Comparison of ENCODE assay signal across 22 cellular contexts in genomic region chr17:29242790-29243189, GRCh38. TPM values are rescaled to one million over a fixed set of nuclear protein-coding genes. Genes with fewer than 3 reads are reported as not detected.
DNase-seq lines count a peak whose midpoint lies in the region; ATAC-seq, FAIRE-seq and TF ChIP-seq lines count a peak whose summit lies in the region.
"Had no signal": no experiment of that assay in that cellular context is flagged by ENCODE, and none has a peak within 500 bp of the region (broad histone marks: within the 10 kb centered on the region; RNA-seq: fewer than 3 reads in every experiment).

No MANE protein-coding gene starts in this region.

- POLR2A ChIA-PET in HepG2 (lab: Yijun Ruan, JAX) (interaction anchor here (1.4 kb wide), 1 partner anchor 9 kb away, joined by 4 read pairs; no protein-coding TSS in a partner anchor), GM12878 (lab: Charles Lee) (no interaction called here)

- no peak for ATAC-seq in HepG2
- ATAC-seq in right lobe of liver, result no peak
- ATAC-seq in GM12878, result no peak

- SMC1A ChIA-PET in GM12878 (lab: Charles Lee; ENCODE audit: uncharacterized antibody, unreplicated experiment), result interaction anchor here (0.7 to 3.6 kb wide), 7 partner anchors 8 to 119 kb away, joined by 3 to 8 read pairs (median 7); no protein-coding TSS in a partner anchor

- CTCF ChIA-PET in HepG2 (lab: Yijun Ruan, JAX; ENCODE audit: low intra/inter-chr PET ratio, low total read pairs) (no interaction called here), GM12878 (lab: Yijun Ruan, JAX) (interaction anchor here (0.6 to 3.0 kb wide), 8 partner anchors 9 to 293 kb away, joined by 3 to 26 read pairs (median 3); no protein-coding TSS in a partner anchor)

- DNase-seq in HepG2 (ENCODE audit: low spot score) (no peak), right lobe of liver (no peak), GM12878 (ENCODE audit: low read depth, low spot score) (no peak), islet precursor cell (peak; percentile 23), NCI-H345 treated with DMSO at 0.1 percent for 48 hours (lab: John Stamatoyannopoulos, UW; ENCODE audit: unreplicated experiment) (no peak), SIG-M5 (lab: John Stamatoyannopoulos, UW) (no peak)
- no peak for DNase-seq in activated naive CD8-positive, alpha-beta T cell treated with anti-CD3 and anti-CD28 coated beads for 36 hours
- DNase-seq: ACHN; BE2C; Caco-2; CD4-positive, alpha-beta T cell; GOT3; H9; KG1 had no signal

- FAIRE-seq in HepG2 (lab: Jason Lieb, UNC), result no peak
- no peak for FAIRE-seq in GM12878 (lab: Jason Lieb, UNC)
- FAIRE-seq: D721Med, G401.6, GM12892 had no signal

- no peak overlapping the region for H3K27ac ChIP-seq in HepG2 (ENCODE audit: extremely low read length, insufficient read depth, low read length)
- H3K27ac ChIP-seq in right lobe of liver, result no peak overlapping the region
- no peak overlapping the region for H3K27ac ChIP-seq in GM12878 (ENCODE audit: control insufficient read depth, insufficient read depth)
- H3K27ac ChIP-seq: C4-2B, HL-60 had no signal

- no peak overlapping the region for H3K4me3 Mint-ChIP-seq in activated naive CD8-positive, alpha-beta T cell treated with anti-CD3 and anti-CD28 coated beads for 36 hours
- H3K4me3 Mint-ChIP-seq: CD4-positive, alpha-beta T cell; IgD-negative memory B cell had no signal

- BruUV-seq in HepG2 (replicated peaks; lab: Mats Ljungman, UMichigan) (no TSS peak), GM12878 (replicated peaks; lab: Mats Ljungman, UMichigan) (no TSS peak)

- H3K4me3 ChIP-seq in HepG2 (replicated peaks in 1 of 3; ENCODE audit: insufficient read depth in 1 of 3, low read depth in 2 of 3, low read length in 3 of 3) (no peak overlapping the region), right lobe of liver (no peak overlapping the region), GM12878 (no peak overlapping the region)

- no peaks in the 10 kb centered on the region for H3K9me3 ChIP-seq in HepG2 (ENCODE audit: low read length)
- H3K9me3 ChIP-seq in right lobe of liver, result no peaks in the 10 kb centered on the region
- H3K9me3 ChIP-seq in GM12878 (replicated peaks; ENCODE audit: control insufficient read depth, insufficient read depth, low read length), result no peaks in the 10 kb centered on the region
- H3K9me3 ChIP-seq: BE2C, Caco-2 had no signal

- H3K27ac Mint-ChIP-seq in activated naive CD8-positive, alpha-beta T cell treated with anti-CD3 and anti-CD28 coated beads for 36 hours, result no peak overlapping the region
- H3K27ac Mint-ChIP-seq: CD4-positive, alpha-beta T cell; H9; IgD-negative memory B cell had no signal

- TF ChIP-seq CTCF in HepG2 (CRISPR knock-in tag; IDR thresholded peaks at IDR 0.05), result no peak
- no peak for TF ChIP-seq CTCF in right lobe of liver (IDR thresholded peaks at IDR 0.05)
- TF ChIP-seq CTCF in GM12878 (IDR thresholded peaks at IDR 0.05 in 2 of 3, conservative IDR thresholded peaks at IDR 0.05 in 1 of 3; ENCODE audit: control insufficient read depth in 2 of 3, extremely low read depth in 1 of 3, insufficient read depth in 1 of 3, low read depth in 3 of 3, low read length in 3 of 3), result no peak

- H3K27me3 ChIP-seq in HepG2 (ENCODE audit: control insufficient read depth in 1 of 2, insufficient read depth in 2 of 2, low read length in 2 of 2) (no peaks in the 10 kb centered on the region; a peak in 1 of 5 replicates), right lobe of liver (no peaks in the 10 kb centered on the region), GM12878 (replicated peaks in 1 of 2; ENCODE audit: control insufficient read depth in 2 of 2, insufficient read depth in 2 of 2, low read length in 1 of 2) (no peaks in the 10 kb centered on the region)
- H3K27me3 ChIP-seq: BE2C had no signal

- H3K4me1 Mint-ChIP-seq in activated naive CD8-positive, alpha-beta T cell treated with anti-CD3 and anti-CD28 coated beads for 36 hours, result peaks cover 3% of the 10 kb centered on the region

- no peak for TF ChIP-seq RAD21 in HepG2 (CRISPR knock-in tag; IDR thresholded peaks at IDR 0.05)
- no peak for TF ChIP-seq RAD21 in GM12878 (IDR thresholded peaks at IDR 0.05; ENCODE audit: insufficient read depth, low read depth, low read length)

- WGBS in HepG2 (ENCODE audit: low lambda C conversion rate), result 66% methylated on average over 6 of the region's 6 CpGs
- 94% methylated on average over 3 of the region's 6 CpGs for WGBS in right lobe of liver (ENCODE audit: insufficient coverage, low coverage, low lambda C conversion rate, missing lambda C conversion rate)
- WGBS in GM12878 (ENCODE audit: insufficient coverage, insufficient replicate concordance, low lambda C conversion rate, missing lambda C conversion rate), result 40% methylated on average over 6 of the region's 6 CpGs

- H4K20me1 ChIP-seq in HepG2 (ENCODE audit: insufficient read depth, low read length) (no peaks in the 10 kb centered on the region), GM12878 (ENCODE audit: control insufficient read depth, insufficient read depth) (no peaks in the 10 kb centered on the region)

- TF ChIP-seq EP300 in HepG2 (IDR thresholded peaks at IDR 0.05; ENCODE audit: low read depth in 2 of 2, low read length in 2 of 2) (no peak), HepG2 (CRISPR knock-in tag; IDR thresholded peaks at IDR 0.05; ENCODE audit: borderline replicate concordance) (no peak), GM12878 (IDR thresholded peaks at IDR 0.05; ENCODE audit: borderline replicate concordance in 1 of 2, control insufficient read depth in 1 of 2, low read depth in 2 of 2, low read length in 2 of 2) (no peak)

- in situ Hi-C loops in HepG2 (cut with HindIII; ENCODE audit: extremely low pct_ligation_motif_present, low pct_unique_long_range_greater_than_20kb), result no loop called here
- in situ Hi-C loops in GM12878 (cut with MboI), result no loop called here

- no peak overlapping the region for H3K9ac ChIP-seq in HepG2 (ENCODE audit: insufficient read depth, low read depth, low read length)
- H3K9ac ChIP-seq in GM12878 (ENCODE audit: control insufficient read depth, insufficient read depth, low read length), result no peak overlapping the region

- RAD21 ChIA-PET in GM12878 (lab: Charles Lee; ENCODE audit: unreplicated experiment), result no interaction called here

- no peaks in the 10 kb centered on the region for H3K36me3 Mint-ChIP-seq in activated naive CD8-positive, alpha-beta T cell treated with anti-CD3 and anti-CD28 coated beads for 36 hours
- H3K36me3 Mint-ChIP-seq: IgD-negative memory B cell had no signal

- no peak overlapping the region for H2AFZ ChIP-seq in HepG2 (ENCODE audit: low read length)
- H2AFZ ChIP-seq in GM12878 (ENCODE audit: control insufficient read depth, low read depth, low read length), result no peak overlapping the region

- no peaks in the 10 kb centered on the region for H3K27me3 Mint-ChIP-seq in activated naive CD8-positive, alpha-beta T cell treated with anti-CD3 and anti-CD28 coated beads for 36 hours
- H3K27me3 Mint-ChIP-seq: CD4-positive, alpha-beta T cell; IgD-negative memory B cell had no signal

- H3K9me3 Mint-ChIP-seq in activated naive CD8-positive, alpha-beta T cell treated with anti-CD3 and anti-CD28 coated beads for 36 hours, result no peaks in the 10 kb centered on the region
- H3K9me3 Mint-ChIP-seq: CD4-positive, alpha-beta T cell; H9; IgD-negative memory B cell had no signal

- TF ChIP-seq POLR2A in HepG2 (IDR thresholded peaks at IDR 0.05; ENCODE audit: insufficient read depth in 1 of 2, low read depth in 2 of 2, low read length in 2 of 2) (no peak), right lobe of liver (IDR thresholded peaks at IDR 0.05) (no peak), GM12878 (IDR thresholded peaks at IDR 0.05; ENCODE audit: low read depth, low read length) (no peak)

- H3K79me2 ChIP-seq in HepG2 (ENCODE audit: insufficient read depth, low read length), result no peaks in the 10 kb centered on the region
- H3K79me2 ChIP-seq in GM12878 (ENCODE audit: control insufficient read depth, insufficient read depth, low read length), result no peaks in the 10 kb centered on the region

- H3K4me2 ChIP-seq in HepG2 (ENCODE audit: low read depth, low read length) (no peak overlapping the region), GM12878 (ENCODE audit: control insufficient read depth, insufficient read depth) (no peak overlapping the region)

- peaks cover 24% of the 10 kb centered on the region for H3K4me1 ChIP-seq in HepG2 (ENCODE audit: insufficient read depth, low read length)
- H3K4me1 ChIP-seq in right lobe of liver, result peaks cover 0 to 9% (median 0%) of the 10 kb centered on the region in 4 donors
- H3K4me1 ChIP-seq in GM12878 (ENCODE audit: control insufficient read depth, insufficient read depth, low read length), result no peaks in the 10 kb centered on the region; the same call in 1 of the 2 replicates
- H3K4me1 ChIP-seq: BE2C, Caco-2 had no signal

- intact Hi-C loops in HepG2 (cut with micrococcal nuclease; ENCODE audit: unreplicated experiment), result no loop called here
- intact Hi-C loops in right lobe of liver (cut with DNase I), result no loop called here
- intact Hi-C loops in GM12878 (cut with micrococcal nuclease; ENCODE audit: unreplicated experiment), result no loop called here

- H3K36me3 ChIP-seq in HepG2 (replicated peaks in 1 of 2; ENCODE audit: control insufficient read depth in 1 of 2, insufficient read depth in 2 of 2, low read length in 2 of 2), result no peaks in the 10 kb centered on the region
- H3K36me3 ChIP-seq in right lobe of liver, result no peaks in the 10 kb centered on the region
- H3K36me3 ChIP-seq in GM12878 (ENCODE audit: control insufficient read depth in 2 of 2, insufficient read depth in 2 of 2, low read length in 1 of 2), result no peaks in the 10 kb centered on the region
- H3K36me3 ChIP-seq: BE2C had no signal

RNA-seq across cellular contexts. Expression of gene CRYBA1, which starts 3.9 kb away (rescaled TPM):
- total RNA-seq in HepG2 (2016; rRNA removed; fragmentation: Illumina TruSeq; extraction: Trizol) (not detected in 2 replicates), right lobe of liver (not detected), GM12878 (2014; rRNA removed) (not detected in 2 replicates), GM12878 (2014; rRNA removed; fragmentation: Illumina TruSeq; extraction: Trizol) (not detected in 2 replicates), GM12878 (2021) (not detected in 2 replicates)
- total RNA-seq in HepG2 (2016; cell fraction: cytosol; rRNA removed; fragmentation: Illumina TruSeq; extraction: Trizol; ENCODE audit: low read depth), result not detected in 2 replicates
- total RNA-seq in HepG2 (2016; cell fraction: insoluble cytoplasmic fraction; rRNA removed; fragmentation: Illumina TruSeq; extraction: Trizol), result not detected in 2 replicates
- total RNA-seq in HepG2 (2016; cell fraction: membrane; rRNA removed; fragmentation: Illumina TruSeq; extraction: Trizol), result not detected in 2 replicates
- total RNA-seq in HepG2 (2016; cell fraction: nucleus; rRNA removed; fragmentation: Illumina TruSeq; extraction: Trizol), result not detected in 2 replicates
- polyA plus RNA-seq in HepG2 (2011; rRNA removed) (not detected in 2 replicates), GM12878 (2011; rRNA removed) (not detected in 2 replicates), GM12878 (2014; fragmentation: Illumina TruSeq; extraction: Trizol) (not detected in 2 replicates), GM12878 (2014; fragmentation: Nextera tagmentation; extraction: Ambion mirVana) (not detected), GM12878 (2014; rRNA removed) (not detected in 2 replicates), GM12878 (2016; fragmentation: Nextera tagmentation; extraction: Ambion mirVana) (not detected)
- not detected in 2 replicates for polyA plus RNA-seq in HepG2 (2011; cell fraction: cytosol; rRNA removed)
- not detected in 2 replicates for polyA plus RNA-seq in HepG2 (2011; cell fraction: nucleus; rRNA removed)
- not detected in 2 replicates for polyA plus RNA-seq in HepG2 (2012)
- not detected in 2 replicates for polyA plus RNA-seq in HepG2 (2016; cell fraction: cytosol; fragmentation: Illumina TruSeq; extraction: Trizol; ENCODE audit: low read depth)
- not detected in 2 replicates for polyA plus RNA-seq in HepG2 (2016; cell fraction: insoluble cytoplasmic fraction; fragmentation: Illumina TruSeq; extraction: Trizol; ENCODE audit: low read depth)
- polyA plus RNA-seq in HepG2 (2016; cell fraction: membrane; fragmentation: Illumina TruSeq; extraction: Trizol; ENCODE audit: low read depth), result not detected in 2 replicates
- not detected in 2 replicates for polyA plus RNA-seq in HepG2 (2016; cell fraction: nucleus; fragmentation: Illumina TruSeq; extraction: Trizol; ENCODE audit: insufficient read depth, low read depth)
- polyA minus RNA-seq in HepG2 (2011; rRNA and poly(A)+ RNA removed; ENCODE audit: low replicate concordance), result not detected in 2 replicates
- polyA minus RNA-seq in HepG2 (2011; cell fraction: cytosol; rRNA and poly(A)+ RNA removed), result not detected in 2 replicates
- not detected in 2 replicates for polyA minus RNA-seq in HepG2 (2011; cell fraction: nucleus; rRNA and poly(A)+ RNA removed)
- not detected in 2 replicates for total RNA-seq in GM12878 (2013; cell fraction: nucleolus; rRNA removed)
- not detected for polyA plus RNA-seq in GM12878 (2011; ENCODE audit: low read depth)
- not detected in 2 replicates for polyA plus RNA-seq in GM12878 (2011; cell fraction: cytosol; rRNA removed)
- not detected in 2 replicates for polyA plus RNA-seq in GM12878 (2011; cell fraction: nucleus; rRNA removed)
- not detected in 2 replicates for polyA plus RNA-seq in GM12878 (2012)
- polyA minus RNA-seq in GM12878 (2011; rRNA and poly(A)+ RNA removed), result not detected in 2 replicates
- polyA minus RNA-seq in GM12878 (2011; cell fraction: cytosol; rRNA and poly(A)+ RNA removed), result not detected in 2 replicates
- polyA minus RNA-seq in GM12878 (2011; cell fraction: nucleus; rRNA and poly(A)+ RNA removed), result not detected in 2 replicates
- total RNA-seq in activated naive CD8-positive, alpha-beta T cell treated with anti-CD3 and anti-CD28 coated beads for 36 hours, result not detected
- total RNA-seq: A172; Caco-2; CD4-positive, alpha-beta T cell; H9; HT1080 had no signal
- polyA plus RNA-seq: IgD-negative memory B cell had no signal

RNA-seq across cellular contexts. Expression of gene NUFIP2, which starts 51.2 kb away (rescaled TPM):
- total RNA-seq in HepG2 (2016; rRNA removed; fragmentation: Illumina TruSeq; extraction: Trizol) (30.8 and 51.1 TPM in 2 replicates), right lobe of liver (10 to 100 TPM; 16.1 to 31.2 (median 22.5) TPM), GM12878 (2014; rRNA removed) (26.2 and 30.8 TPM in 2 replicates), GM12878 (2014; rRNA removed; fragmentation: Illumina TruSeq; extraction: Trizol) (32.1 and 32.3 TPM in 2 replicates), GM12878 (2021) (31.1 and 32.7 TPM in 2 replicates)
- 3.3 and 4.4 TPM in 2 replicates for total RNA-seq in HepG2 (2016; cell fraction: cytosol; rRNA removed; fragmentation: Illumina TruSeq; extraction: Trizol; ENCODE audit: low read depth)
- total RNA-seq in HepG2 (2016; cell fraction: insoluble cytoplasmic fraction; rRNA removed; fragmentation: Illumina TruSeq; extraction: Trizol), result 33.9 and 51.5 TPM in 2 replicates
- total RNA-seq in HepG2 (2016; cell fraction: membrane; rRNA removed; fragmentation: Illumina TruSeq; extraction: Trizol), result 12.2 and 14.5 TPM in 2 replicates
- 29.2 and 31.4 TPM in 2 replicates for total RNA-seq in HepG2 (2016; cell fraction: nucleus; rRNA removed; fragmentation: Illumina TruSeq; extraction: Trizol)
- polyA plus RNA-seq in HepG2 (2011; rRNA removed) (7.2 and 10.3 TPM in 2 replicates), GM12878 (2011; rRNA removed) (15.6 and 18.3 TPM in 2 replicates), GM12878 (2014; fragmentation: Illumina TruSeq; extraction: Trizol) (25.4 and 31.1 TPM in 2 replicates), GM12878 (2014; fragmentation: Nextera tagmentation; extraction: Ambion mirVana) (1 to 10 TPM; 4.3 to 5.2 TPM), GM12878 (2014; rRNA removed) (13.3 TPM in 2 replicates), GM12878 (2016; fragmentation: Nextera tagmentation; extraction: Ambion mirVana) (1 to 10 TPM; 3.7 to 5.1 TPM)
- 4.2 and 7.1 TPM in 2 replicates for polyA plus RNA-seq in HepG2 (2011; cell fraction: cytosol; rRNA removed)
- 26.3 and 51.8 TPM in 2 replicates for polyA plus RNA-seq in HepG2 (2011; cell fraction: nucleus; rRNA removed)
- 13.6 and 17.8 TPM in 2 replicates for polyA plus RNA-seq in HepG2 (2012)
- polyA plus RNA-seq in HepG2 (2016; cell fraction: cytosol; fragmentation: Illumina TruSeq; extraction: Trizol; ENCODE audit: low read depth), result 0.59 and 0.75 TPM in 2 replicates
- 27.2 and 28.3 TPM in 2 replicates for polyA plus RNA-seq in HepG2 (2016; cell fraction: insoluble cytoplasmic fraction; fragmentation: Illumina TruSeq; extraction: Trizol; ENCODE audit: low read depth)
- polyA plus RNA-seq in HepG2 (2016; cell fraction: membrane; fragmentation: Illumina TruSeq; extraction: Trizol; ENCODE audit: low read depth), result 3.1 TPM in 2 replicates
- polyA plus RNA-seq in HepG2 (2016; cell fraction: nucleus; fragmentation: Illumina TruSeq; extraction: Trizol; ENCODE audit: insufficient read depth, low read depth), result 32.0 and 35.0 TPM in 2 replicates
- 16.2 and 48.5 TPM in 2 replicates for polyA minus RNA-seq in HepG2 (2011; rRNA and poly(A)+ RNA removed; ENCODE audit: low replicate concordance)
- polyA minus RNA-seq in HepG2 (2011; cell fraction: cytosol; rRNA and poly(A)+ RNA removed), result 18.9 and 19.5 TPM in 2 replicates
- polyA minus RNA-seq in HepG2 (2011; cell fraction: nucleus; rRNA and poly(A)+ RNA removed), result 25.1 and 29.7 TPM in 2 replicates
- 111 and 118 TPM in 2 replicates for total RNA-seq in GM12878 (2013; cell fraction: nucleolus; rRNA removed)
- polyA plus RNA-seq in GM12878 (2011; ENCODE audit: low read depth), result 9.1 TPM
- 8.7 and 13.4 TPM in 2 replicates for polyA plus RNA-seq in GM12878 (2011; cell fraction: cytosol; rRNA removed)
- polyA plus RNA-seq in GM12878 (2011; cell fraction: nucleus; rRNA removed), result 27.5 and 46.1 TPM in 2 replicates
- polyA plus RNA-seq in GM12878 (2012), result 14.4 and 15.8 TPM in 2 replicates
- 12.8 and 17.3 TPM in 2 replicates for polyA minus RNA-seq in GM12878 (2011; rRNA and poly(A)+ RNA removed)
- 13.4 and 22.1 TPM in 2 replicates for polyA minus RNA-seq in GM12878 (2011; cell fraction: cytosol; rRNA and poly(A)+ RNA removed)
- 29.7 and 51.9 TPM in 2 replicates for polyA minus RNA-seq in GM12878 (2011; cell fraction: nucleus; rRNA and poly(A)+ RNA removed)
- 10 to 100 TPM; 65.6 to 67.2 TPM for total RNA-seq in activated naive CD8-positive, alpha-beta T cell treated with anti-CD3 and anti-CD28 coated beads for 36 hours

Comparison
In these comparisons a context has a peak if more than half of its experiments do, and no peak if none do; other contexts are left out.
1. Of the 75 proteins assayed by ChIP-seq in both HepG2 and GM12878: peak only in HepG2: none; only in GM12878: none; in both: ZNF24; in neither: 74.